9 cellular contexts compared by ENCODE assay signal in the genomic region with DNA sequence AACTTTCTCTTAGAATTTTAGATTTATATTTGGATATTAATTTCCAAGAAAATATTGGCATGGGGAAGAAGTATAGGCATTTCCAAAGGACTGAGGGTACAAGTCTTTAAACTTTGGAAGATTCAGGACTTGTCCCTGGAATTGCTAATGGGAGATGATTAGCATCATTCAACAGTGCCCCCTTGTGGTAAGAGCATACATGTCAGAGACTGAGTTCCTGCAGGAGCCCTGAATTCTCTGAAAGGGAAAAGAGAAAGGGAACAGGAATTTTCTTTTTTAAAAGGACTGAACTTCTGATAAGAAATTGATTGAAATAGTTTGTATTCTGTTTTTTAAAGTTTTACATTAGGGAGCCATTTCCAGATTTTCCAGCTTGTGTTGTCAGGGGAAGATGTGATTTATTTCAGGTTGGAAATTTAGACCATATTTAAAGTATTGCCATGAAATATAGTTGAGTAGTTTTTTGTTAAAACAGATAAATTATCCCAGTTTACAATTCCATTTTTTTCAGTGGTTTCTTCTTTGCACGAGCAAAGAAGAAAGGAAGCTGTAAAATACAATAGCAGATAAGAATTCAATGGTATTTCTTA. TPM values are rescaled to one million over a fixed set of nuclear protein-coding genes. Genes with fewer than 3 reads are reported as not detected.
DNase-seq lines count a peak whose midpoint lies in the region; ATAC-seq and TF ChIP-seq lines count a peak whose summit lies in the region.
"Had no signal": no experiment of that assay in that cellular context is flagged by ENCODE, and none has a peak within 500 bp of the region (broad histone marks: within the 10 kb centered on the region; RNA-seq: fewer than 3 reads in every experiment).

No MANE protein-coding gene starts in this region.

- no CpG with 5 or more reads among the region's 1 CpG for WGBS in IMR-90 (ENCODE audit: extremely low coverage in 2 of 2, insufficient read length in 1 of 2), 2 experiments

- H3K9me3 Mint-ChIP-seq in MCF 10A (ENCODE audit: unreplicated experiment): no peaks in the 10 kb centered on the region

- H3K27ac Mint-ChIP-seq in MCF 10A (ENCODE audit: low read depth, unreplicated experiment): no peak overlapping the region

- no peak for TF ChIP-seq POLR2A in IMR-90 (IDR thresholded peaks at IDR 0.05; ENCODE audit: low read depth, low read length)

- no peak overlapping the region for H2AK5ac ChIP-seq in IMR-90 (ENCODE audit: low read depth, low read length)

- no peak overlapping the region for H2BK20ac ChIP-seq in IMR-90 (ENCODE audit: low read depth, low read length)

- H3K79me1 ChIP-seq in IMR-90 (ENCODE audit: low read depth in 1 of 2, low read length in 2 of 2): peaks cover 0 to under 1% of the 10 kb centered on the region in 2 experiments; a peak in 1 of 4 replicates

- no peak overlapping the region for H2BK15ac ChIP-seq in IMR-90 (ENCODE audit: low read depth, low read length)

- H3K27me3 ChIP-seq in IMR-90 (ENCODE audit: control insufficient read depth, insufficient read depth, low read length) (no peaks in the 10 kb centered on the region), OCI-LY3 (ENCODE audit: low read depth, low read length) (no peaks in the 10 kb centered on the region)
- H3K27me3 ChIP-seq: BLaER1 had no signal

- peak; percentile 86 for TF ChIP-seq RAD21 in IMR-90 (IDR thresholded peaks at IDR 0.05; ENCODE audit: low read length)

- H4K91ac ChIP-seq in IMR-90 (ENCODE audit: insufficient read depth, low read depth, low read length): no peak overlapping the region

- H3K36me3 ChIP-seq in IMR-90 (ENCODE audit: control insufficient read depth, insufficient read depth, low read length) (0 out of 2 replicates have a peak, but pooled peaks cover 3% of the 10 kb centered on the region), OCI-LY3 (replicated peaks; ENCODE audit: low read depth, low read length) (no peaks in the 10 kb centered on the region)

- no peak overlapping the region; a peak in 1 of 4 replicates for H4K8ac ChIP-seq in IMR-90 (ENCODE audit: low read depth in 2 of 2, low read length in 2 of 2)

- intact Hi-C loops in IMR-90 (cut with micrococcal nuclease): loop anchor here (1.0 to 5.0 kb wide), 4 partner anchors 217 to 320 kb away; a partner anchor contains a TSS
- intact Hi-C loops in MCF 10A (cut with micrococcal nuclease): loop anchor here (1.0 to 5.0 kb wide), 3 partner anchors 51 to 228 kb away; no protein-coding TSS in a partner anchor

- BruUV-seq in IMR-90 (replicated peaks; lab: Mats Ljungman, UMichigan): no TSS peak
- no TSS peak for BruUV-seq in MCF 10A (replicated peaks; lab: Mats Ljungman, UMichigan)

- H3K4me1 ChIP-seq in IMR-90 (ENCODE audit: control insufficient read depth, insufficient read depth, low read length): peaks cover 2% of the 10 kb centered on the region; the same call in 1 of the 2 replicates
- peaks cover 7% of the 10 kb centered on the region for H3K4me1 ChIP-seq in OCI-LY3 (ENCODE audit: low read length)
- H3K4me1 ChIP-seq: BLaER1 had no signal

- H2AFZ ChIP-seq in IMR-90 (replicated peaks; ENCODE audit: low read length, poor library complexity) (no peak overlapping the region), OCI-LY3 (ENCODE audit: low read depth, low read length) (no peak overlapping the region)

- H3K36me3 Mint-ChIP-seq in MCF 10A (ENCODE audit: insufficient read depth, unreplicated experiment): peaks cover 22% of the 10 kb centered on the region

- no peak overlapping the region for H3K56ac ChIP-seq in IMR-90 (ENCODE audit: extremely low read depth, insufficient read depth, low read length)

- no peak overlapping the region for H2BK120ac ChIP-seq in IMR-90 (ENCODE audit: low read depth, low read length)

- H3K23ac ChIP-seq in IMR-90 (ENCODE audit: low read depth, low read length): no peak overlapping the region

- CTCF ChIA-PET in IMR-90 (lab: Yijun Ruan, JAX) (interaction anchor here (0.7 kb wide), 1 partner anchor 106 kb away, joined by 3 read pairs; no protein-coding TSS in a partner anchor), MCF 10A (lab: Yijun Ruan, JAX) (interaction anchor here (0.6 to 4.1 kb wide), 18 partner anchors 8 to 268 kb away, joined by 3 to 42 read pairs (median 3); no protein-coding TSS in a partner anchor)

- no peak overlapping the region for H3K14ac ChIP-seq in IMR-90 (replicated peaks; ENCODE audit: low read depth, low read length)

- H3K4ac ChIP-seq in IMR-90 (ENCODE audit: low read depth, low read length): no peak overlapping the region

- H3K9me3 ChIP-seq in IMR-90 (ENCODE audit: control insufficient read depth, insufficient read depth, low read length) (no peaks in the 10 kb centered on the region), OCI-LY3 (ENCODE audit: insufficient read depth, low read length) (no peaks in the 10 kb centered on the region)
- H3K9me3 ChIP-seq: BLaER1 had no signal

- H3K4me3 Mint-ChIP-seq in MCF 10A (ENCODE audit: unreplicated experiment): no peak overlapping the region

- no peaks in the 10 kb centered on the region for H3K4me1 Mint-ChIP-seq in MCF 10A (ENCODE audit: insufficient read depth, unreplicated experiment)

- no peaks in the 10 kb centered on the region for H3K27me3 Mint-ChIP-seq in MCF 10A (ENCODE audit: insufficient read depth, unreplicated experiment)

- H3K9me1 ChIP-seq in IMR-90 (ENCODE audit: insufficient read depth, low read length): no peaks in the 10 kb centered on the region

- H4K5ac ChIP-seq in IMR-90 (ENCODE audit: low read depth, low read length): no peak overlapping the region

- TF ChIP-seq CTCF in IMR-90 (conservative IDR thresholded peaks at IDR 0.05; ENCODE audit: low read depth, low read length) (peak; percentile 82), OCI-LY3 (IDR thresholded peaks at IDR 0.05; ENCODE audit: low read depth, low read length) (peak; percentile 90), MCF 10A (IDR thresholded peaks at IDR 0.05; ENCODE audit: unreplicated experiment) (peak; percentile 82)

- H3K4me2 ChIP-seq in IMR-90 (ENCODE audit: low read depth, low read length) (no peak overlapping the region), OCI-LY3 (ENCODE audit: low read length) (no peak overlapping the region)
- H3K4me2 ChIP-seq: BLaER1 had no signal

- H3K4me3 ChIP-seq in IMR-90 (ENCODE audit: insufficient read depth, low read depth, low read length): no peak overlapping the region
- no peak overlapping the region for H3K4me3 ChIP-seq in OCI-LY3 (ENCODE audit: low read length)
- H3K4me3 ChIP-seq: BLaER1 had no signal

- H2BK5ac ChIP-seq in IMR-90 (ENCODE audit: low read depth, low read length, poor library complexity, severe bottlenecking): no peak overlapping the region

- POLR2A ChIA-PET in IMR-90 (lab: Charles Lee; ENCODE audit: unreplicated experiment) (no interaction called here), MCF 10A (lab: Yijun Ruan, JAX) (interaction anchor here (0.7 to 1.3 kb wide), 4 partner anchors 10 to 228 kb away, joined by 3 to 7 read pairs (median 5); a partner anchor contains a TSS)

- H2AK9ac ChIP-seq in IMR-90 (replicated peaks; ENCODE audit: low read depth, low read length, poor library complexity): no peak overlapping the region

- H3K18ac ChIP-seq in IMR-90 (ENCODE audit: low read depth, low read length): no peak overlapping the region

- ATAC-seq in IMR-90 (ENCODE audit: low read depth): peak; percentile 95
- ATAC-seq in HG03280 (IDR thresholded peaks at IDR 0.05; ENCODE audit: unreplicated experiment): no peak

- dilution Hi-C loops in IMR-90 (cut with HindIII; ENCODE audit: low sequenced_read_pairs, unreplicated experiment): no loop called here

- H3K27ac ChIP-seq in IMR-90 (ENCODE audit: insufficient read depth, low read length) (no peak overlapping the region), OCI-LY3 (ENCODE audit: low read length) (no peak overlapping the region)
- H3K27ac ChIP-seq: BLaER1 had no signal

- in situ Hi-C loops in IMR-90 (cut with MboI; ENCODE audit: low sequenced_read_pairs): no loop called here

- no peaks in the 10 kb centered on the region for H3K79me2 ChIP-seq in OCI-LY3 (ENCODE audit: low read length)

- no peaks in the 10 kb centered on the region for H4K20me1 ChIP-seq in IMR-90 (ENCODE audit: insufficient read depth, low read length)
- H4K20me1 ChIP-seq in OCI-LY3 (ENCODE audit: insufficient read depth, low read length): no peaks in the 10 kb centered on the region
- H4K20me1 ChIP-seq: BLaER1 had no signal

- DNase-seq in DMS79 treated with DMSO at 0.1 percent for 48 hours (lab: John Stamatoyannopoulos, UW) (peak; percentile 64), DMS79 (lab: John Stamatoyannopoulos, UW) (no peak), IMR-90 (peak; percentile 84), MCF 10A (ENCODE audit: unreplicated experiment) (peak; percentile 87), iPS-NIHi11 (ENCODE audit: low spot score) (peak; percentile 79)
- peak; percentile 14 for DNase-seq in stimulated activated CD4-positive, alpha-beta T cell treated with anti-CD3 and anti-CD28 coated beads, Interleukin-2, amount 100 ng/mL, for 4 hours (ENCODE audit: low read depth)

- H3K9ac ChIP-seq in IMR-90 (ENCODE audit: low read depth, low read length): no peak overlapping the region
- H3K9ac ChIP-seq in OCI-LY3 (ENCODE audit: low read length): no peak overlapping the region
- H3K9ac ChIP-seq: BLaER1 had no signal

TF ChIP-seq in IMR-90, 13 proteins besides CTCF, POLR2A, EP300 and RAD21:
- TF ChIP-seq SMC3 (IDR thresholded peaks at IDR 0.05; ENCODE audit: low read depth, low read length) (peak; percentile 73), MXI1 (IDR thresholded peaks at IDR 0.05; ENCODE audit: borderline replicate concordance, low read depth, low read length) (no peak), RFX5 (IDR thresholded peaks at IDR 0.05; ENCODE audit: low read depth, low read length) (no peak), MAFK (IDR thresholded peaks at IDR 0.05; ENCODE audit: low read depth, low read length) (no peak), BHLHE40 (IDR thresholded peaks at IDR 0.05; ENCODE audit: low read depth, low read length) (no peak)

RNA-seq across cellular contexts. Expression of a gene that starts 44.0 kb away (rescaled TPM):
- 2.2 and 2.5 TPM in 2 replicates for total RNA-seq in IMR-90 (2012; rRNA removed)
- polyA plus RNA-seq in IMR-90 (2012; rRNA removed): 0.48 and 0.75 TPM in 2 replicates
- polyA plus RNA-seq in IMR-90 (2012; cell fraction: cytosol; rRNA removed): 0.13 and 0.17 TPM in 2 replicates
- polyA plus RNA-seq in IMR-90 (2012; cell fraction: nucleus; rRNA removed; ENCODE audit: low replicate concordance): 0.21 and 1.1 TPM in 2 replicates
- total RNA-seq in MCF 10A (2022): 0.86 and 1.3 TPM in 2 replicates

RNA-seq across cellular contexts. Expression of a gene that starts 58.4 kb away (rescaled TPM):
- total RNA-seq in IMR-90 (2012; rRNA removed) (27.4 and 46.9 TPM in 2 replicates), MCF 10A (2022) (63.8 and 69.0 TPM in 2 replicates)
- 35.6 and 40.1 TPM in 2 replicates for polyA plus RNA-seq in IMR-90 (2012; rRNA removed)
- 8.1 and 11.7 TPM in 2 replicates for polyA plus RNA-seq in IMR-90 (2012; cell fraction: cytosol; rRNA removed)
- polyA plus RNA-seq in IMR-90 (2012; cell fraction: nucleus; rRNA removed; ENCODE audit: low replicate concordance): 2.8 and 12.5 TPM in 2 replicates
